33 cellular contexts compared by ENCODE assay signal in the genomic region with DNA sequence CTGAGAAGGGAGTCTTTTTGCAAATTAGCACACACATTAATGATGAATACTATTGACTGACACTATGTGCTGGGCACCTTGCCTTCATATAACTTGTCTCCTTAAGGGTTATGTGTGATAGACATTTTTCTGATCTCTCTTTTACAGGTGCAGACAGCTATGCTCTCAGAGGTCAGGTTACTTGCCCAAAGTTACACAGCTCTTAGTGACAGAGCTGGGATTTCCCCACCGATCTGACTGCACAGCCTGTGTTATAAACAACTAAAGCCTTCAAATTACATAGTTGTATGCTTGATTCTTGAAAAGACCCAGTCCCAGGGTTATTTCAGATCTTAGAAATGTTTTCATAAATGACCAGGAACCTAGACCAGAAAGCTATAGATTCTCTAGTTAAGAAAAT.
"Had no signal": no experiment of that assay in that cellular context is flagged by ENCODE, and none has a peak within 500 bp of the region (broad histone marks: within the 10 kb centered on the region; RNA-seq: fewer than 3 reads in every experiment).

No MANE protein-coding gene starts in this region.

- FAIRE-seq: keratinocyte, pancreas had no signal

- H3K27me3 Mint-ChIP-seq: activated naive CD4-positive, alpha-beta T cell treated with anti-CD3 and anti-CD28 coated beads, Interleukin-2, amount 10 ng/mL, durations not matched to agents 7 days and 5 days; memory B cell; stimulated activated naive CD8-positive, alpha-beta T cell treated with anti-CD3 and anti-CD28 coated beads, Interleukin-15, amount 100 ng/mL, for 72 hours; type B pancreatic cell had no signal

- H3K27ac Mint-ChIP-seq: activated naive CD4-positive, alpha-beta T cell treated with anti-CD3 and anti-CD28 coated beads, Interleukin-2, amount 10 ng/mL, durations not matched to agents 7 days and 5 days; activated T-helper 1 cell treated with anti-CD3 and anti-CD28 coated beads, Interleukin-12 subunit alpha, Interleukin-12 subunit beta, Interleukin-2, Interleukin-4 antibody, amounts not matched to agents 30 ng/mL and 10 ng/mL and 1 ng/mL, durations not matched to agents 14 hours and 24 hours and 36 hours; effector memory CD8-positive, alpha-beta T cell; memory B cell; naive thymus-derived CD8-positive, alpha-beta T cell; stimulated activated naive CD8-positive, alpha-beta T cell treated with anti-CD3 and anti-CD28 coated beads, Interleukin-15, amount 100 ng/mL, for 72 hours; T-helper 2 cell treated with Interferon-gamma antibody and Interleukin-4, amounts not matched to agents 5 μg/mL and 100 μg/mL, for 36 hours; type B pancreatic cell had no signal

- H3K36me3 Mint-ChIP-seq: activated naive CD4-positive, alpha-beta T cell treated with anti-CD3 and anti-CD28 coated beads, Interleukin-2, amount 10 ng/mL, durations not matched to agents 7 days and 5 days; memory B cell; naive thymus-derived CD8-positive, alpha-beta T cell; type B pancreatic cell had no signal

- H3K4me1 ChIP-seq: gastroesophageal sphincter, pancreas, prostate gland, uterus had no signal

- H3K4me1 Mint-ChIP-seq: activated naive CD4-positive, alpha-beta T cell treated with anti-CD3 and anti-CD28 coated beads, Interleukin-2, amount 10 ng/mL, durations not matched to agents 7 days and 5 days; neural crest cell had no signal

- H3K9me3 ChIP-seq: gastroesophageal sphincter, pancreas, prostate gland, uterus had no signal

- H3K36me3 ChIP-seq: gastroesophageal sphincter, pancreas, prostate gland, uterus had no signal

- H3K4me3 ChIP-seq: gastroesophageal sphincter, hepatocyte, pancreas, prostate gland, skin epidermis, uterus had no signal

- ATAC-seq: effector memory CD8-positive, alpha-beta T cell; gastroesophageal sphincter; left cardiac atrium; naive thymus-derived CD8-positive, alpha-beta T cell; pancreas; sciatic nerve; stimulated activated naive CD8-positive, alpha-beta T cell treated with anti-CD3 and anti-CD28 coated beads, Interleukin-15, amount 100 ng/mL, for 72 hours had no signal

- H3K27ac ChIP-seq: gastroesophageal sphincter, hepatocyte, pancreas, prostate gland, skin epidermis, uterus had no signal

- H3K79me2 ChIP-seq: hepatocyte had no signal

- DNase-seq: activated CD4-positive, alpha-beta T cell treated with anti-CD3 and anti-CD28 coated beads for 4 hours; activated CD4-positive, alpha-beta T cell treated with anti-CD3 and anti-CD28 coated beads, Interleukin-2, amount 50 U/mL, for 4 hours; activated CD8-positive, alpha-beta memory T cell treated with anti-CD3 and anti-CD28 coated beads for 24 hours; activated effector memory CD4-positive, alpha-beta T cell treated with anti-CD3 and anti-CD28 coated beads, Interleukin-2, amount 50 U/mL, for 16 hours; activated naive CD4-positive, alpha-beta T cell treated with anti-CD3 and anti-CD28 coated beads, Interleukin-2, amount 10 ng/mL, durations not matched to agents 7 days and 5 days; activated T-cell treated with anti-CD3 and anti-CD28 coated beads, Interleukin-2, amount 50 U/mL, for 1 hour; amygdala; caudate nucleus; cortex of kidney; effector memory CD8-positive, alpha-beta T cell; erythroblast; left cardiac atrium; midbrain; naive thymus-derived CD8-positive, alpha-beta T cell; nucleus accumbens; pancreas; retina; stimulated activated CD4-positive, alpha-beta T cell treated with anti-CD3 and anti-CD28 coated beads, Interleukin-12 subunit alpha, Interleukin-12 subunit beta, amount 100 ng/mL, for 4 hours; stimulated activated CD4-positive, alpha-beta T cell treated with anti-CD3 and anti-CD28 coated beads, Interleukin-4, amount 100 ng/mL, for 1 hour; stimulated activated naive CD8-positive, alpha-beta T cell treated with anti-CD3 and anti-CD28 coated beads, Interleukin-15, amount 100 ng/mL, for 72 hours; substantia nigra; uterus had no signal

- H2AFZ ChIP-seq: hepatocyte had no signal

- H3K4me2 ChIP-seq: hepatocyte had no signal

- H3K27me3 ChIP-seq: gastroesophageal sphincter, hepatocyte, pancreas, uterus had no signal

- H3K9me3 Mint-ChIP-seq: activated naive CD4-positive, alpha-beta T cell treated with anti-CD3 and anti-CD28 coated beads, Interleukin-2, amount 10 ng/mL, durations not matched to agents 7 days and 5 days; activated T-helper 1 cell treated with anti-CD3 and anti-CD28 coated beads, Interleukin-12 subunit alpha, Interleukin-12 subunit beta, Interleukin-2, Interleukin-4 antibody, amounts not matched to agents 30 ng/mL and 10 ng/mL and 1 ng/mL, durations not matched to agents 14 hours and 24 hours and 36 hours; effector memory CD8-positive, alpha-beta T cell; memory B cell; neural crest cell; stimulated activated naive CD8-positive, alpha-beta T cell treated with anti-CD3 and anti-CD28 coated beads, Interleukin-15, amount 100 ng/mL, for 72 hours; T-helper 2 cell treated with Interferon-gamma antibody and Interleukin-4, amounts not matched to agents 5 μg/mL and 100 μg/mL, for 36 hours; type B pancreatic cell had no signal

- H3K4me3 Mint-ChIP-seq: activated naive CD4-positive, alpha-beta T cell treated with anti-CD3 and anti-CD28 coated beads, Interleukin-2, amount 10 ng/mL, durations not matched to agents 7 days and 5 days; activated T-helper 1 cell treated with anti-CD3 and anti-CD28 coated beads, Interleukin-12 subunit alpha, Interleukin-12 subunit beta, Interleukin-2, Interleukin-4 antibody, amounts not matched to agents 30 ng/mL and 10 ng/mL and 1 ng/mL, durations not matched to agents 14 hours and 24 hours and 36 hours; effector memory CD8-positive, alpha-beta T cell; memory B cell; naive thymus-derived CD8-positive, alpha-beta T cell; neural crest cell; stimulated activated naive CD8-positive, alpha-beta T cell treated with anti-CD3 and anti-CD28 coated beads, Interleukin-15, amount 100 ng/mL, for 72 hours; T-helper 2 cell treated with Interferon-gamma antibody and Interleukin-4, amounts not matched to agents 5 μg/mL and 100 μg/mL, for 36 hours; type B pancreatic cell had no signal
